10 cellular contexts compared by ENCODE assay signal in genomic region chr6:28809947-28810654, GRCh38.
DNase-seq lines count a peak whose midpoint lies in the region; ATAC-seq, FAIRE-seq and TF ChIP-seq lines count a peak whose summit lies in the region.
"Had no signal": no experiment of that assay in that cellular context is flagged by ENCODE, and none has a peak within 500 bp of the region (broad histone marks: within the 10 kb centered on the region; RNA-seq: fewer than 3 reads in every experiment).

No MANE protein-coding gene starts in this region.

- no peak overlapping the region for H3K14ac ChIP-seq in IMR-90 (replicated peaks; ENCODE audit: low read depth, low read length)

- no peaks in the 10 kb centered on the region for H3K9me1 ChIP-seq in IMR-90 (ENCODE audit: insufficient read depth, low read length)

- no peak for TF ChIP-seq POLR2A in IMR-90 (IDR thresholded peaks at IDR 0.05; ENCODE audit: low read depth, low read length)

- no peak for FAIRE-seq in GM19239 (lab: Jason Lieb, UNC)

- BruUV-seq in IMR-90 (replicated peaks; lab: Mats Ljungman, UMichigan), result no TSS peak

- no peak overlapping the region for H3K4ac ChIP-seq in IMR-90 (ENCODE audit: low read depth, low read length)

- H3K4me1 ChIP-seq in IMR-90 (ENCODE audit: control insufficient read depth, insufficient read depth, low read length) (no peaks in the 10 kb centered on the region), mesodermal cell (ENCODE audit: control insufficient read depth, insufficient read depth, low read length, poor library complexity, severe bottlenecking) (no peaks in the 10 kb centered on the region)

- H3K27ac ChIP-seq in IMR-90 (ENCODE audit: insufficient read depth, low read length) (no peak overlapping the region), mesodermal cell (ENCODE audit: low read depth, low read length, severe bottlenecking) (no peak overlapping the region)

- in situ Hi-C loops in IMR-90 (cut with MboI; ENCODE audit: low sequenced_read_pairs), result no loop called here

- H3K27me3 ChIP-seq in IMR-90 (ENCODE audit: control insufficient read depth, insufficient read depth, low read length), result peaks cover 37% of the 10 kb centered on the region

- no peak overlapping the region for H2AK9ac ChIP-seq in IMR-90 (replicated peaks; ENCODE audit: low read depth, low read length, poor library complexity)

- no peaks in the 10 kb centered on the region for H4K20me1 ChIP-seq in IMR-90 (ENCODE audit: insufficient read depth, low read length)

- no peak overlapping the region for H2AK5ac ChIP-seq in IMR-90 (ENCODE audit: low read depth, low read length)

- no peak overlapping the region for H4K91ac ChIP-seq in IMR-90 (ENCODE audit: insufficient read depth, low read depth, low read length)

- no peak overlapping the region for H3K23ac ChIP-seq in IMR-90 (ENCODE audit: low read depth, low read length)

- peak overlapping the region; percentile 65 for H3K27ac Mint-ChIP-seq in activated naive CD8-positive, alpha-beta T cell treated with anti-CD3 and anti-CD28 coated beads, Interleukin-2, amount 10 ng/mL, durations not matched to agents 7 days and 5 days

- H2BK120ac ChIP-seq in IMR-90 (ENCODE audit: low read depth, low read length), result no peak overlapping the region

- TF ChIP-seq CTCF in IMR-90 (conservative IDR thresholded peaks at IDR 0.05; ENCODE audit: low read depth, low read length), result no peak

- peak overlapping the region; percentile 92 for H3K4me2 ChIP-seq in IMR-90 (ENCODE audit: low read depth, low read length)

- H3K36me3 ChIP-seq in IMR-90 (ENCODE audit: control insufficient read depth, insufficient read depth, low read length) (no peaks in the 10 kb centered on the region), mesodermal cell (ENCODE audit: control insufficient read depth, insufficient read depth, low read length) (no peaks in the 10 kb centered on the region)

- H3K27me3 Mint-ChIP-seq in activated naive CD8-positive, alpha-beta T cell treated with anti-CD3 and anti-CD28 coated beads, Interleukin-2, amount 10 ng/mL, durations not matched to agents 7 days and 5 days, result peaks cover 93% of the 10 kb centered on the region

- H2BK20ac ChIP-seq in IMR-90 (ENCODE audit: low read depth, low read length), result no peak overlapping the region

- H3K79me1 ChIP-seq in IMR-90 (ENCODE audit: low read depth in 1 of 2, low read length in 2 of 2), result no peaks in the 10 kb centered on the region

- no peaks in the 10 kb centered on the region for H3K9me3 ChIP-seq in IMR-90 (ENCODE audit: control insufficient read depth, insufficient read depth, low read length)
- H3K9me3 ChIP-seq in mesodermal cell (ENCODE audit: control insufficient read depth, low read length), result no peaks in the 10 kb centered on the region

- peaks cover 17% of the 10 kb centered on the region for H3K9me3 Mint-ChIP-seq in activated naive CD8-positive, alpha-beta T cell treated with anti-CD3 and anti-CD28 coated beads, Interleukin-2, amount 10 ng/mL, durations not matched to agents 7 days and 5 days

- no peak overlapping the region for H4K5ac ChIP-seq in IMR-90 (ENCODE audit: low read depth, low read length)

- peak overlapping the region; percentile 42 for H3K4me3 ChIP-seq in IMR-90 (ENCODE audit: insufficient read depth, low read depth, low read length)
- peak overlapping the region; percentile 33 for H3K4me3 ChIP-seq in mesodermal cell (ENCODE audit: extremely low read depth, insufficient read depth, low read length, poor library complexity, severe bottlenecking)

- POLR2A ChIA-PET in IMR-90 (lab: Charles Lee; ENCODE audit: unreplicated experiment), result no interaction called here
- POLR2A ChIA-PET in activated naive CD8-positive, alpha-beta T cell treated with anti-CD3 and anti-CD28 coated beads, Interleukin-2, amount 10 ng/mL, durations not matched to agents 7 days and 5 days (lab: Charles Lee), result interaction anchor here (0.6 kb wide), 1 partner anchor 113 kb away, joined by 3 read pairs; no protein-coding TSS in a partner anchor

- no peak overlapping the region for H3K56ac ChIP-seq in IMR-90 (ENCODE audit: extremely low read depth, insufficient read depth, low read length)

- dilution Hi-C loops in IMR-90 (cut with HindIII; ENCODE audit: low sequenced_read_pairs, unreplicated experiment), result no loop called here

- H3K4me1 Mint-ChIP-seq in activated naive CD8-positive, alpha-beta T cell treated with anti-CD3 and anti-CD28 coated beads, Interleukin-2, amount 10 ng/mL, durations not matched to agents 7 days and 5 days, result peaks cover 24% of the 10 kb centered on the region

- no peak overlapping the region for H3K9ac ChIP-seq in IMR-90 (ENCODE audit: low read depth, low read length)

- intact Hi-C loops in IMR-90 (cut with micrococcal nuclease), result loop anchor here (5.0 kb wide), 2 partner anchors 132 to 172 kb away; no protein-coding TSS in a partner anchor

- H3K18ac ChIP-seq in IMR-90 (ENCODE audit: low read depth, low read length), result no peak overlapping the region

- H4K8ac ChIP-seq in IMR-90 (ENCODE audit: low read depth in 2 of 2, low read length in 2 of 2), result no peak overlapping the region

- H3K36me3 Mint-ChIP-seq in activated naive CD8-positive, alpha-beta T cell treated with anti-CD3 and anti-CD28 coated beads, Interleukin-2, amount 10 ng/mL, durations not matched to agents 7 days and 5 days, result peaks cover 12% of the 10 kb centered on the region

- ATAC-seq in IMR-90 (ENCODE audit: low read depth) (0 out of 2 replicates have a peak, but pooled peaks have one; percentile 5), HG03175 (IDR thresholded peaks at IDR 0.05; ENCODE audit: unreplicated experiment) (no peak)
- no peak for ATAC-seq in activated naive CD8-positive, alpha-beta T cell treated with anti-CD3 and anti-CD28 coated beads, Interleukin-2, amount 10 ng/mL, durations not matched to agents 7 days and 5 days (ENCODE audit: low read depth)

- H2AFZ ChIP-seq in IMR-90 (replicated peaks; ENCODE audit: low read length, poor library complexity), result peak overlapping the region; percentile 80

- DNase-seq in EH (ENCODE audit: low read depth), result peak; percentile 18
- no peak for DNase-seq in IMR-90
- DNase-seq in activated naive CD8-positive, alpha-beta T cell treated with anti-CD3 and anti-CD28 coated beads, Interleukin-2, amount 10 ng/mL, durations not matched to agents 7 days and 5 days, result peak; percentile 47
- no peak for DNase-seq in GM19239 (ENCODE audit: insufficient read length, low spot score)
- no peak for DNase-seq in NOMO-1 treated with dmso at 0.1 percent for 144 hours (lab: John Stamatoyannopoulos, UW; ENCODE audit: unreplicated experiment)
- no peak for DNase-seq in NCI-H345 treated with DMSO at 0.1 percent for 48 hours (lab: John Stamatoyannopoulos, UW; ENCODE audit: unreplicated experiment)
- DNase-seq: amniotic stem cell; stimulated activated CD4-positive, alpha-beta T cell treated with anti-CD3 and anti-CD28 coated beads, Interleukin-4, amount 100 ng/mL, for 4 hours had no signal

- H3K4me3 Mint-ChIP-seq in activated naive CD8-positive, alpha-beta T cell treated with anti-CD3 and anti-CD28 coated beads, Interleukin-2, amount 10 ng/mL, durations not matched to agents 7 days and 5 days, result peak overlapping the region; percentile 52

- CTCF ChIA-PET in IMR-90 (lab: Yijun Ruan, JAX), result no interaction called here

- TF ChIP-seq RAD21 in IMR-90 (IDR thresholded peaks at IDR 0.05; ENCODE audit: low read length), result no peak

- H2BK5ac ChIP-seq in IMR-90 (ENCODE audit: low read depth, low read length, poor library complexity, severe bottlenecking), result no peak overlapping the region

- 0% methylated on average over 15 of the region's 33 CpGs; no CpG with 5 or more reads in 1 of the 2 experiments for WGBS in IMR-90 (ENCODE audit: extremely low coverage in 2 of 2, insufficient read length in 1 of 2), 2 experiments
- 0 to 1% methylated on average over 17 to 19 of the region's 33 CpGs for WGBS in mesodermal cell (ENCODE audit: insufficient coverage in 2 of 2), 2 experiments

- H2BK15ac ChIP-seq in IMR-90 (ENCODE audit: low read depth, low read length), result no peak overlapping the region

TF ChIP-seq in IMR-90, 13 proteins besides CTCF, POLR2A, EP300 and RAD21:
- no peak for TF ChIP-seq FOS (IDR thresholded peaks at IDR 0.05; ENCODE audit: low read depth, low read length)
- no peak for TF ChIP-seq MAFK (IDR thresholded peaks at IDR 0.05; ENCODE audit: low read depth, low read length)
- no peak for TF ChIP-seq CEBPB (IDR thresholded peaks at IDR 0.05; ENCODE audit: low read depth, low read length)
- no peak for TF ChIP-seq ELK1 (IDR thresholded peaks at IDR 0.05; ENCODE audit: borderline replicate concordance, low read depth, low read length)
- TF ChIP-seq NFE2L2 (IDR thresholded peaks at IDR 0.05; ENCODE audit: low read depth, low read length), result no peak
- no peak for TF ChIP-seq BHLHE40 (IDR thresholded peaks at IDR 0.05; ENCODE audit: low read depth, low read length)
- TF ChIP-seq RCOR1 (IDR thresholded peaks at IDR 0.05; ENCODE audit: insufficient replicate concordance, low read length), result no peak
- TF ChIP-seq RFX5 (IDR thresholded peaks at IDR 0.05; ENCODE audit: low read depth, low read length), result no peak

Comparison
In these comparisons a context has a peak if more than half of its experiments do, and no peak if none do; other contexts are left out.
1. DNase-seq: peak in EH (single experiment) and activated naive CD8-positive, alpha-beta T cell treated with anti-CD3 and anti-CD28 coated beads, Interleukin-2, amount 10 ng/mL, durations not matched to agents 7 days and 5 days (single experiment); none in IMR-90 (single experiment), GM19239 (single experiment), NOMO-1 treated with dmso at 0.1 percent for 144 hours (single experiment) and NCI-H345 treated with DMSO at 0.1 percent for 48 hours (single experiment).